14 cellular contexts compared by ENCODE assay signal in genomic region chr5:173919443-173919842, GRCh38. TPM values are rescaled to one million over a fixed set of nuclear protein-coding genes. Genes with fewer than 3 reads are reported as not detected.
A peak's percentile ranks its signal among the peaks of the same experiment; 100 is the strongest.
DNase-seq lines count a peak whose midpoint lies in the region; ATAC-seq and TF ChIP-seq lines count a peak whose summit lies in the region.
"Had no signal": no experiment of that assay in that cellular context is flagged by ENCODE, and none has a peak within 500 bp of the region (broad histone marks: within the 10 kb centered on the region; RNA-seq: fewer than 3 reads in every experiment).

No MANE protein-coding gene starts in this region.

- H3K27me3 ChIP-seq in GM23338 (ENCODE audit: insufficient read depth) (no peaks in the 10 kb centered on the region), SU-DHL-6 (ENCODE audit: low read length) (no peaks in the 10 kb centered on the region), gastroesophageal sphincter (no peaks in the 10 kb centered on the region)

- POLR2A ChIA-PET in HEK293T (lab: Yijun Ruan, JAX), result no interaction called here

- H3F3A ChIP-seq in GM23338 (replicated peaks; ENCODE audit: low read depth) (no peaks in the 10 kb centered on the region), SU-DHL-6 (ENCODE audit: insufficient read depth) (peaks cover 47% of the 10 kb centered on the region)

- WGBS in gastroesophageal sphincter (ENCODE audit: low coverage in 1 of 2), 2 donors, result 23 to 26% methylated on average over 2 of the region's 2 CpGs

- H4K20me1 ChIP-seq in GM23338 (replicated peaks; ENCODE audit: insufficient read depth) (no peaks in the 10 kb centered on the region), SU-DHL-6 (ENCODE audit: low read depth, low read length) (no peaks in the 10 kb centered on the region)

- H2AFZ ChIP-seq in GM23338, result no peak overlapping the region
- H2AFZ ChIP-seq in SU-DHL-6 (ENCODE audit: low read depth, low read length, severe bottlenecking), result no peak overlapping the region

- no peak for TF ChIP-seq POLR2A in gastroesophageal sphincter (IDR thresholded peaks at IDR 0.05)

- no peak for TF ChIP-seq EP300 in gastroesophageal sphincter (IDR thresholded peaks at IDR 0.05)

- H3K9ac ChIP-seq in SU-DHL-6 (ENCODE audit: low read length), result peak overlapping the region; percentile 72; the same call in 1 of the 2 replicates

- peak overlapping the region; percentile 69 for H3K4me2 ChIP-seq in GM23338
- peak overlapping the region; percentile 76 for H3K4me2 ChIP-seq in SU-DHL-6 (ENCODE audit: low read depth, low read length, poor library complexity, severe bottlenecking)

- no peak overlapping the region for H3K27ac Mint-ChIP-seq in GM23338
- H3K27ac Mint-ChIP-seq: activated T-cell treated with anti-CD3 and anti-CD28 coated beads, Interleukin-2, amount 50 U/mL, for 72 hours; memory B cell; T-helper 17 cell had no signal

- H3K9me3 Mint-ChIP-seq in GM23338, result no peaks in the 10 kb centered on the region
- H3K9me3 Mint-ChIP-seq: activated T-cell treated with anti-CD3 and anti-CD28 coated beads, Interleukin-2, amount 50 U/mL, for 72 hours; memory B cell had no signal

- H3K4me3 Mint-ChIP-seq in GM23338, result no peak overlapping the region
- H3K4me3 Mint-ChIP-seq: activated T-cell treated with anti-CD3 and anti-CD28 coated beads, Interleukin-2, amount 50 U/mL, for 72 hours; memory B cell; T-helper 17 cell had no signal

- H3K4me1 ChIP-seq in GM23338 (ENCODE audit: insufficient read depth) (peaks cover 61% of the 10 kb centered on the region), gastroesophageal sphincter (peaks cover 16 to 79% (median 48%) of the 10 kb centered on the region in 3 donors)

- CTCF ChIA-PET in HEK293T (lab: Yijun Ruan, JAX), result no interaction called here

- H3K27ac ChIP-seq in GM23338 (ENCODE audit: low read depth) (0 out of 2 replicates have a peak overlapping the region, but pooled peaks have one; percentile 4), SU-DHL-6 (ENCODE audit: low read depth, low read length) (peak overlapping the region; percentile 81; the same call in 1 of the 2 replicates), gastroesophageal sphincter (peak overlapping the region; percentile 84 to 100 (median 88)), skin epidermis (peak overlapping the region in 14 of 21 experiments; percentile 15 to 90 (median 86))

- H3K36me3 Mint-ChIP-seq in GM23338 (ENCODE audit: low read depth), result no peaks in the 10 kb centered on the region; the same call in 2 of the 3 replicates

- H3K36me3 ChIP-seq in GM23338 (ENCODE audit: insufficient read depth), result no peaks in the 10 kb centered on the region
- no peaks in the 10 kb centered on the region for H3K36me3 ChIP-seq in SU-DHL-6 (ENCODE audit: low read length)
- H3K36me3 ChIP-seq in gastroesophageal sphincter, result no peaks in the 10 kb centered on the region

- peaks cover 43% of the 10 kb centered on the region for H3K4me1 Mint-ChIP-seq in GM23338

- H3K9me3 ChIP-seq in SU-DHL-6 (ENCODE audit: insufficient read depth, low read length), result no peaks in the 10 kb centered on the region
- no peaks in the 10 kb centered on the region for H3K9me3 ChIP-seq in gastroesophageal sphincter

- H3K79me2 ChIP-seq in GM23338 (replicated peaks; ENCODE audit: insufficient read depth), result peaks cover 14% of the 10 kb centered on the region; the same call in 1 of the 2 replicates
- H3K79me2 ChIP-seq in SU-DHL-6 (ENCODE audit: insufficient read depth, low read length), result peaks cover 76% of the 10 kb centered on the region

- H3K27me3 Mint-ChIP-seq in GM23338 (ENCODE audit: insufficient read depth, low read depth, poor library complexity), result peaks cover 2% of the 10 kb centered on the region
- H3K27me3 Mint-ChIP-seq: memory B cell, T-helper 17 cell had no signal

- H3K9me2 ChIP-seq in GM23338 (ENCODE audit: insufficient read depth), result no peaks in the 10 kb centered on the region
- no peaks in the 10 kb centered on the region for H3K9me2 ChIP-seq in SU-DHL-6 (replicated peaks; ENCODE audit: insufficient read depth, low read length)

- no peak for TF ChIP-seq CTCF in GM23338 (conservative IDR thresholded peaks at IDR 0.05; ENCODE audit: low read depth in 2 of 2)
- no peak for TF ChIP-seq CTCF in SU-DHL-6 (IDR thresholded peaks at IDR 0.05; ENCODE audit: insufficient read depth, low read length, poor library complexity, severe bottlenecking)
- TF ChIP-seq CTCF in gastroesophageal sphincter (IDR thresholded peaks at IDR 0.05), result no peak

- DNase-seq in GM23338 (ENCODE audit: low spot score), result no peak
- no peak for DNase-seq in AML-193 (lab: John Stamatoyannopoulos, UW)
- no peak for DNase-seq in HEK293T (ENCODE audit: extremely low spot score)
- DNase-seq in activated naive CD4-positive, alpha-beta T cell treated with Interleukin-2 at 50 U/mL for 16 hours, result no peak
- no peak for DNase-seq in D341Med (ENCODE audit: low spot score)
- DNase-seq: activated T-cell treated with anti-CD3 and anti-CD28 coated beads, Interleukin-2, amount 50 U/mL, for 72 hours; GDM1; NCI-H187 treated with DMSO at 0.1 percent for 48 hours; stimulated activated CD4-positive, alpha-beta T cell treated with anti-CD3 and anti-CD28 coated beads, Interleukin-4, amount 100 ng/mL, for 4 hours; T-helper 17 cell had no signal

- ATAC-seq in GM23338, result no peak
- ATAC-seq in gastroesophageal sphincter, result no peak
- ATAC-seq: activated T-cell treated with anti-CD3 and anti-CD28 coated beads, Interleukin-2, amount 50 U/mL, for 72 hours; T-helper 17 cell had no signal

- H3K4me3 ChIP-seq in GM23338, result peak overlapping the region; percentile 52; the same call in 1 of the 2 replicates
- H3K4me3 ChIP-seq in SU-DHL-6 (ENCODE audit: insufficient read depth, low read length, poor library complexity, severe bottlenecking), result no peak overlapping the region
- H3K4me3 ChIP-seq in gastroesophageal sphincter, result no peak overlapping the region
- no peak overlapping the region for H3K4me3 ChIP-seq in skin epidermis

TF ChIP-seq in HEK293T, 16 proteins besides CTCF, POLR2A, EP300 and RAD21:
- TF ChIP-seq SUZ12 (IDR thresholded peaks at IDR 0.05), result no peak
- no peak for TF ChIP-seq L3MBTL2 (conservative IDR thresholded peaks at IDR 0.05)
- TF ChIP-seq SP1 (IDR thresholded peaks at IDR 0.05), result no peak
- TF ChIP-seq NFRKB (IDR thresholded peaks at IDR 0.05), result no peak
- TF ChIP-seq PKNOX1 (IDR thresholded peaks at IDR 0.05), result no peak
- TF ChIP-seq ARNT (IDR thresholded peaks at IDR 0.05), result no peak
- no peak for TF ChIP-seq LEF1 (IDR thresholded peaks at IDR 0.05; ENCODE audit: borderline replicate concordance)
- no peak for TF ChIP-seq ELF4 (IDR thresholded peaks at IDR 0.05)
- TF ChIP-seq CTBP1 (IDR thresholded peaks at IDR 0.05; ENCODE audit: borderline replicate concordance), result no peak
- no peak for TF ChIP-seq TARDBP (IDR thresholded peaks at IDR 0.05)

RNA-seq across cellular contexts. Expression of gene CPEB4, which starts 31.3 kb away (rescaled TPM):
- total RNA-seq in GM23338 (2014; rRNA removed; shearing (Covaris generic)), result 7.3 and 10.2 TPM in 2 replicates
- 4.7 and 5.9 TPM in 2 replicates for polyA plus RNA-seq in GM23338 (2016; fragmentation: Nextera tagmentation; extraction: Ambion mirVana)
- 10 to 100 TPM; 43.3 to 60.6 (median 52.4) TPM for total RNA-seq in gastroesophageal sphincter

Comparison
In these comparisons a context has a peak if more than half of its experiments do, and no peak if none do; other contexts are left out.
1. H3K27ac ChIP-seq: peak in every context shown above with its lines; median percentile 88 in gastroesophageal sphincter; 86 in skin epidermis; 81 in SU-DHL-6; 4 in GM23338.